Comparison of ENCODE assay signal across 14 cellular contexts in the genomic region with DNA sequence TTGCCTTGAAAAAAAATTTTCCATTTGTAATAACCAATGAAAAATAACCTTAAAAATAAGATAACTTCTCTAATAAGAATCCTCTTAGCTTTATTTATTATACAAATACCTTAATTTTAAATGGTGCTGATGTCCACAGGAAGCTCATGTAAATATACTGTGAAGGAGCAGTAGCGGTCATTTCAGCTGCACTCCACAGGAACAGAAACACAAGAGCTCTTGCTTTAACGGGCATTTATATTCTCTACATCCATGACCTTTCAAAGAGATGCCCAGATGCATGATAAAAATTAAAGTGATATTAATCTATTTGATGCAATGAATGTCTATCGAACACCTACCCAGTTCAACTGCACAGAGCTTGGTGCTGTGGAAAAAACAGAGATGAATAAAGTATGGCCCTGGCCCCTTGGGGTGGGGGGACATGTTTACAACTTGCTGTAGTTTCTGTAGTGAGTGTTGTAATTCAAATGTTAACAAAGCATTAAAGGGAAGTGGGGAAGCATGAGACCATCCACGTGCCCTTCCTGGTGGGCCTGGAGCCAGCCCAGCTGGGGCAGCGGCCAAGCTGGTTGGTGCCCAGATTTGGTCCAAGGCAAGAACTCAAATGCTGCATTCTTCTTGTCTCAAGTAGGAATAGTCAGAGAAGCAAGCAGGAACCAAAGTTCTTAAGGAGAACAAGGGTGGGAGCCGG. TPM values are rescaled to one million over a fixed set of nuclear protein-coding genes. Genes with fewer than 3 reads are reported as not detected.
DNase-seq lines count a peak whose midpoint lies in the region; ATAC-seq and TF ChIP-seq lines count a peak whose summit lies in the region.
"Had no signal": no experiment of that assay in that cellular context is flagged by ENCODE, and none has a peak within 500 bp of the region (broad histone marks: within the 10 kb centered on the region; RNA-seq: fewer than 3 reads in every experiment).

No MANE protein-coding gene starts in this region.

- DNase-seq in caudate nucleus (lab: John Stamatoyannopoulos, UW) (peak in 57 of 61 donors; percentile 9 to 92 (median 77)), left ventricle myocardium inferior (peak; percentile 58), posterior cingulate gyrus (peak; percentile 65 to 95 (median 78)), ACHN (no peak), MM.1S (no peak)
- no peak for DNase-seq in activated T-cell treated with anti-CD3 and anti-CD28 coated beads, Interleukin-2, amount 50 U/mL, for 72 hours
- DNase-seq: activated CD4-positive, alpha-beta T cell treated with anti-CD3 and anti-CD28 coated beads for 4 hours; KG1; kidney glomerular epithelial cell; NCI-H510A; T-cell had no signal

- no peaks in the 10 kb centered on the region for H3F3A ChIP-seq in MM.1S (ENCODE audit: insufficient read depth, low read length)

- H3K27ac ChIP-seq in BLaER1 treated with 17β-estradiol and CSF1 and Interleukin-3, amounts not matched to agents 10 nM and 100 nM = peak overlapping the region; percentile 6 to 96 (median 89); a peak in 20 of 22 replicates
- peak overlapping the region; percentile 95 for H3K27ac ChIP-seq in caudate nucleus (ENCODE audit: low read depth, low read length)
- H3K27ac ChIP-seq in left ventricle myocardium inferior (replicated peaks) = peak overlapping the region; percentile 35
- H3K27ac ChIP-seq in MM.1S (ENCODE audit: low read length) = no peak overlapping the region

- H3K4me1 ChIP-seq in BLaER1 treated with 17β-estradiol and CSF1 and Interleukin-3, amounts not matched to agents 10 nM and 100 nM = peaks cover 25 to 40% (median 35%) of the 10 kb centered on the region in 10 experiments
- H3K4me1 ChIP-seq in left ventricle myocardium inferior (peaks cover 44% of the 10 kb centered on the region), MM.1S (ENCODE audit: low read length) (no peaks in the 10 kb centered on the region)

- peak overlapping the region in 3 of 10 experiments; percentile 12 to 47 (median 22); a peak in 6 of 20 replicates for H3K4me3 ChIP-seq in BLaER1 treated with 17β-estradiol and CSF1 and Interleukin-3, amounts not matched to agents 10 nM and 100 nM
- H3K4me3 ChIP-seq in left ventricle myocardium inferior (peak overlapping the region; percentile 4), MM.1S (ENCODE audit: low read length) (no peak overlapping the region)

- H3K36me3 Mint-ChIP-seq in activated T-cell treated with anti-CD3 and anti-CD28 coated beads, Interleukin-2, amount 50 U/mL, for 72 hours (ENCODE audit: insufficient read depth in 2 of 2) = peaks cover 1 to 5% of the 10 kb centered on the region in 2 donors

- peaks cover 4 to 5% of the 10 kb centered on the region in 2 donors for H3K9me3 Mint-ChIP-seq in activated T-cell treated with anti-CD3 and anti-CD28 coated beads, Interleukin-2, amount 50 U/mL, for 72 hours

- peak overlapping the region in 8 of 11 experiments; percentile 72 to 82 (median 80); a peak in 16 of 22 replicates for H3K9ac ChIP-seq in BLaER1 treated with 17β-estradiol and CSF1 and Interleukin-3, amounts not matched to agents 10 nM and 100 nM
- no peak overlapping the region for H3K9ac ChIP-seq in MM.1S (ENCODE audit: low read length)

- no peaks in the 10 kb centered on the region for H3K9me2 ChIP-seq in MM.1S (replicated peaks; ENCODE audit: insufficient read depth, low read length)

- H3K79me2 ChIP-seq in MM.1S (ENCODE audit: low read length) = no peaks in the 10 kb centered on the region

- H3K4me1 Mint-ChIP-seq in activated T-cell treated with anti-CD3 and anti-CD28 coated beads, Interleukin-2, amount 50 U/mL, for 72 hours (ENCODE audit: low read depth) = no peaks in the 10 kb centered on the region
- H3K4me1 Mint-ChIP-seq: T-cell had no signal

- H3K4me3 Mint-ChIP-seq in activated T-cell treated with anti-CD3 and anti-CD28 coated beads, Interleukin-2, amount 50 U/mL, for 72 hours = no peak overlapping the region
- H3K4me3 Mint-ChIP-seq: T-cell had no signal

- in situ Hi-C loops in ACHN (cut with HindIII; ENCODE audit: low pct_ligation_motif_present, low pct_unique_long_range_greater_than_20kb, low sequenced_read_pairs) = no loop called here

- intact Hi-C loops in left ventricle myocardium inferior (cut with micrococcal nuclease) = no loop called here
- intact Hi-C loops in posterior cingulate gyrus (cut with DNase I) = loop anchor here (2.0 kb wide), 1 partner anchor 95 kb away; no protein-coding TSS in a partner anchor

- H3K27ac Mint-ChIP-seq in activated T-cell treated with anti-CD3 and anti-CD28 coated beads, Interleukin-2, amount 50 U/mL, for 72 hours = no peak overlapping the region
- H3K27ac Mint-ChIP-seq: T-cell had no signal

- no peak for ATAC-seq in GM21825 (IDR thresholded peaks at IDR 0.05; ENCODE audit: unreplicated experiment)
- ATAC-seq in activated T-cell treated with anti-CD3 and anti-CD28 coated beads, Interleukin-2, amount 50 U/mL, for 72 hours (replicated peaks in 1 of 2) = no peak
- ATAC-seq: Panc1, T-cell had no signal

- H3K4me2 ChIP-seq in BLaER1 treated with 17β-estradiol and CSF1 and Interleukin-3, amounts not matched to agents 10 nM and 100 nM = peak overlapping the region; percentile 74 to 89 (median 80)
- no peak overlapping the region for H3K4me2 ChIP-seq in MM.1S (ENCODE audit: low read depth, low read length)

- no peaks in the 10 kb centered on the region for H4K20me1 ChIP-seq in BLaER1 treated with 17β-estradiol and CSF1 and Interleukin-3, amounts not matched to agents 10 nM and 100 nM
- H4K20me1 ChIP-seq in MM.1S (ENCODE audit: insufficient read depth, low read length) = no peaks in the 10 kb centered on the region

- peaks cover 0 to 10% (median 7%) of the 10 kb centered on the region in 11 experiments; a peak in 6 of 22 replicates for H3K36me3 ChIP-seq in BLaER1 treated with 17β-estradiol and CSF1 and Interleukin-3, amounts not matched to agents 10 nM and 100 nM
- H3K36me3 ChIP-seq in left ventricle myocardium inferior (peaks cover 16% of the 10 kb centered on the region), MM.1S (replicated peaks; ENCODE audit: insufficient read depth, low read length) (no peaks in the 10 kb centered on the region)

- TF ChIP-seq CTCF in left ventricle myocardium inferior (IDR thresholded peaks at IDR 0.05; ENCODE audit: borderline replicate concordance) (no peak), MM.1S (IDR thresholded peaks at IDR 0.05; ENCODE audit: low read length) (no peak)

- H3K27me3 Mint-ChIP-seq in activated T-cell treated with anti-CD3 and anti-CD28 coated beads, Interleukin-2, amount 50 U/mL, for 72 hours (ENCODE audit: low read depth) = no peaks in the 10 kb centered on the region
- H3K27me3 Mint-ChIP-seq: T-cell had no signal

- no peaks in the 10 kb centered on the region for H3K27me3 ChIP-seq in BLaER1 treated with 17β-estradiol and CSF1 and Interleukin-3, amounts not matched to agents 10 nM and 100 nM
- H3K27me3 ChIP-seq in left ventricle myocardium inferior (ENCODE audit: low read depth) = no peaks in the 10 kb centered on the region
- no peaks in the 10 kb centered on the region for H3K27me3 ChIP-seq in MM.1S (replicated peaks; ENCODE audit: insufficient read depth, low read length)

- no peak overlapping the region for H2AFZ ChIP-seq in MM.1S (ENCODE audit: low read length)

- H3K9me3 ChIP-seq in BLaER1 treated with 17β-estradiol and CSF1 and Interleukin-3, amounts not matched to agents 10 nM and 100 nM (replicated peaks in 1 of 11) = peaks cover 19 to 30% (median 26%) of the 10 kb centered on the region in 11 experiments
- peaks cover 20% of the 10 kb centered on the region for H3K9me3 ChIP-seq in left ventricle myocardium inferior (replicated peaks)
- no peaks in the 10 kb centered on the region for H3K9me3 ChIP-seq in MM.1S (replicated peaks; ENCODE audit: insufficient read depth, low read length)

RNA-seq across cellular contexts. Expression of a gene that starts 47.9 kb away (rescaled TPM):
- 6.0 TPM for total RNA-seq in left ventricle myocardium inferior
- total RNA-seq in activated T-cell treated with anti-CD3 and anti-CD28 coated beads, Interleukin-2, amount 50 U/mL, for 72 hours = 1 to 10 TPM; 3.7 to 3.8 TPM

RNA-seq across cellular contexts. Expression of a gene that starts 48.0 kb away (rescaled TPM):
- total RNA-seq in left ventricle myocardium inferior = 6.7 TPM
- 10 to 100 TPM; 14.6 to 14.9 TPM for total RNA-seq in activated T-cell treated with anti-CD3 and anti-CD28 coated beads, Interleukin-2, amount 50 U/mL, for 72 hours

Comparison
In these comparisons a context has a peak if more than half of its experiments do, and no peak if none do; other contexts are left out.
1. DNase-seq: peak in caudate nucleus (57 of 61), left ventricle myocardium inferior (single experiment) and posterior cingulate gyrus (10 of 10); none in ACHN (single experiment), MM.1S (single experiment) and activated T-cell treated with anti-CD3 and anti-CD28 coated beads, Interleukin-2, amount 50 U/mL, for 72 hours (0 of 2).